In the genomic region with DNA sequence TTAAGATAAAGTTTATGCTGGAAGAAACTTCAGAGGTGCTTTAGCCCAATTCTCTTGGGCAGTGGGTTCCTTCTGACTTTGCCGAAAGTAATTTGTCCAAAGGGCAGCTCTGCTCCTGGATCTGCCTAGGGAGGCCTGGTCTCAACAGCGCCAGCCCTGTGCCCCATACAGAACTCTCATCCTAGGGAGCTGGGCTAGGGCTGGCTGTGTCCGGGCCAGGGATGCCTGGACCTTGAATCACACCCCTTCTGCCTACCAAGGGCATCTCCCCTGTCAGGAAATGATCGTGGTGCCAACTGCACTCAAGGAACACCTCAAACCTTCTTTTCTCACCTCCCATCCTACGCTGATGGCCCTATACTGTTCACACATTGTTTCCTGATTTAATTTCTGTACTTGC, we compare ENCODE assay signal across 14 cellular contexts. TPM values are rescaled to one million over a fixed set of nuclear protein-coding genes. Genes with fewer than 3 reads are reported as not detected.
DNase-seq lines count a peak whose midpoint lies in the region; ATAC-seq and TF ChIP-seq lines count a peak whose summit lies in the region.
"Had no signal": no experiment of that assay in that cellular context is flagged by ENCODE, and none has a peak within 500 bp of the region (broad histone marks: within the 10 kb centered on the region; RNA-seq: fewer than 3 reads in every experiment).

No MANE protein-coding gene starts in this region.

- H3K4me3 ChIP-seq in left ventricle myocardium inferior (peak overlapping the region; percentile 73), skin epidermis (no peak overlapping the region), trophoblast cell (ENCODE audit: low read depth, low read length) (no peak overlapping the region)
- H3K4me3 ChIP-seq: right lobe of liver had no signal

- TF ChIP-seq CTCF in GM20000 (IDR thresholded peaks at IDR 0.05; ENCODE audit: extremely low read depth, missing control alignments): no peak
- TF ChIP-seq CTCF in left ventricle myocardium inferior (IDR thresholded peaks at IDR 0.05; ENCODE audit: borderline replicate concordance): no peak

- H4K8ac ChIP-seq in trophoblast cell (ENCODE audit: low read depth, low read length): no peak overlapping the region

- H3K14ac ChIP-seq in trophoblast cell (ENCODE audit: low read length): no peak overlapping the region

- H3K79me2 ChIP-seq in trophoblast cell (ENCODE audit: control insufficient read depth, insufficient read depth, low read length, poor library complexity): no peaks in the 10 kb centered on the region

- H3K18ac ChIP-seq in trophoblast cell (ENCODE audit: low read length): no peak overlapping the region

- H3K36me3 ChIP-seq in left ventricle myocardium inferior: no peaks in the 10 kb centered on the region
- H3K36me3 ChIP-seq in trophoblast cell (ENCODE audit: control insufficient read depth in 1 of 2, insufficient read depth in 2 of 2, low read length in 2 of 2): no peaks in the 10 kb centered on the region
- H3K36me3 ChIP-seq: right lobe of liver had no signal

- H2BK12ac ChIP-seq in trophoblast cell (ENCODE audit: low read length): no peak overlapping the region

- no peak for ATAC-seq in HG03108 (IDR thresholded peaks at IDR 0.05; ENCODE audit: unreplicated experiment)
- ATAC-seq: right lobe of liver; stimulated activated naive CD8-positive, alpha-beta T cell treated with anti-CD3 and anti-CD28 coated beads, Interleukin-15, Interleukin-2, amounts not matched to agents 100 U/mL and 50 U/mL, for 24 hours had no signal

- no peak overlapping the region for H3K9ac ChIP-seq in trophoblast cell (ENCODE audit: low read length)

- DNase-seq in GM20000 (ENCODE audit: low spot score): peak; percentile 15
- DNase-seq in cerebellum (ENCODE audit: low spot score): peak; percentile 16
- peak; percentile 63 for DNase-seq in left ventricle myocardium inferior
- DNase-seq in NCI-H526 (lab: John Stamatoyannopoulos, UW): no peak
- DNase-seq in trophoblast cell: no peak
- no peak for DNase-seq in DMS 273 treated with DMSO at 0.1 percent for 48 hours (lab: John Stamatoyannopoulos, UW)
- DNase-seq: activated B cell treated with CpG ODN at 0.5 μM for 24 hours; activated naive CD8-positive, alpha-beta T cell treated with anti-CD3 and anti-CD28 coated beads, Interleukin-2, amount 10 ng/mL, durations not matched to agents 7 days and 5 days; cortex of kidney; OCI-M1; right lobe of liver; stimulated activated naive CD8-positive, alpha-beta T cell treated with anti-CD3 and anti-CD28 coated beads, Interleukin-15, Interleukin-2, amounts not matched to agents 100 U/mL and 50 U/mL, for 24 hours had no signal

- no peak overlapping the region for H3K4me2 ChIP-seq in trophoblast cell (ENCODE audit: low read length)

- H4K91ac ChIP-seq in trophoblast cell (ENCODE audit: low read depth, low read length): no peak overlapping the region

- H3K79me1 ChIP-seq in trophoblast cell (ENCODE audit: low read length): no peaks in the 10 kb centered on the region

- no peak overlapping the region for H3K4ac ChIP-seq in trophoblast cell (ENCODE audit: low read depth, low read length)

- H2BK5ac ChIP-seq in trophoblast cell (ENCODE audit: low read depth, low read length, poor library complexity): no peak overlapping the region

- no peak overlapping the region for H2AK5ac ChIP-seq in trophoblast cell (ENCODE audit: low read length)

- intact Hi-C loops in left ventricle myocardium inferior (cut with micrococcal nuclease): loop anchor here (10.0 kb wide), 1 partner anchor 926 kb away; no protein-coding TSS in a partner anchor

- H3K27ac ChIP-seq in left ventricle myocardium inferior (replicated peaks) (peak overlapping the region; percentile 96), skin epidermis (peak overlapping the region in 13 of 21 experiments; percentile 73 to 92 (median 86)), trophoblast cell (ENCODE audit: low read depth, low read length) (no peak overlapping the region)
- H3K27ac ChIP-seq: right lobe of liver had no signal

- no peak overlapping the region for H2BK120ac ChIP-seq in trophoblast cell (ENCODE audit: insufficient read depth, low read length, poor library complexity)

- H3K23ac ChIP-seq in trophoblast cell (ENCODE audit: low read length): no peak overlapping the region

- H2AFZ ChIP-seq in trophoblast cell (ENCODE audit: insufficient read depth, low read length, poor library complexity): no peak overlapping the region

- H3K27me3 ChIP-seq in left ventricle myocardium inferior (ENCODE audit: low read depth): no peaks in the 10 kb centered on the region
- H3K27me3 ChIP-seq in trophoblast cell (ENCODE audit: insufficient read depth, low read length): peaks cover 51% of the 10 kb centered on the region

- H3K4me1 ChIP-seq in left ventricle myocardium inferior (peaks cover 69% of the 10 kb centered on the region), trophoblast cell (ENCODE audit: control insufficient read depth in 1 of 2, insufficient read depth in 2 of 2, low read length in 2 of 2) (peaks cover 11 to 25% of the 10 kb centered on the region in 2 experiments)

- H3K9me3 ChIP-seq in left ventricle myocardium inferior (replicated peaks) (no peaks in the 10 kb centered on the region), trophoblast cell (ENCODE audit: insufficient read depth, low read depth, low read length) (no peaks in the 10 kb centered on the region)
- H3K9me3 ChIP-seq: right lobe of liver had no signal

- WGBS in trophoblast cell (ENCODE audit: extremely low coverage, insufficient coverage, insufficient read length): no CpG with 5 or more reads among the region's 5 CpGs

- no peak overlapping the region for H4K12ac ChIP-seq in trophoblast cell (ENCODE audit: low read depth, low read length)

RNA-seq across cellular contexts. Expression of a gene that starts 37.3 kb away (rescaled TPM):
- total RNA-seq in cerebellum (236 TPM), left ventricle myocardium inferior (110 TPM)
- polyA plus RNA-seq in trophoblast cell (2013): 0.96 and 1.2 TPM in 2 replicates
- total RNA-seq: activated B cell treated with CpG ODN at 0.5 μM for 24 hours; activated naive CD8-positive, alpha-beta T cell treated with anti-CD3 and anti-CD28 coated beads, Interleukin-2, amount 10 ng/mL, durations not matched to agents 7 days and 5 days had no signal

Comparison
In these comparisons a context has a peak if more than half of its experiments do, and no peak if none do; other contexts are left out.
1. DNase-seq: peak in GM20000 (single experiment), cerebellum (single experiment) and left ventricle myocardium inferior (single experiment); none in NCI-H526 (0 of 2), trophoblast cell (0 of 2) and DMS 273 treated with DMSO at 0.1 percent for 48 hours (single experiment).